ENCODE assay signal across 1 cellular context in genomic region chr20:45592574-45593189, GRCh38.
TF ChIP-seq lines count a peak whose summit lies in the region.

No MANE protein-coding gene starts in this region.

TF ChIP-seq in HepG2, 621 proteins besides CTCF, POLR2A, EP300 and RAD21 (continued from another document and continues in another):
- TF ChIP-seq UBTF (CRISPR knock-in tag; IDR thresholded peaks at IDR 0.05), result no peak
- no peak for TF ChIP-seq ZMYM2 (CRISPR knock-in tag; IDR thresholded peaks at IDR 0.05)
- TF ChIP-seq THAP9 (CRISPR knock-in tag; IDR thresholded peaks at IDR 0.05; ENCODE audit: borderline replicate concordance), result no peak
- TF ChIP-seq ZNF674 (CRISPR knock-in tag; IDR thresholded peaks at IDR 0.05; ENCODE audit: low read depth), result no peak
- peak; percentile 45; the same call in 1 of the 2 replicates for TF ChIP-seq ZNF124 (CRISPR knock-in tag; IDR thresholded peaks at IDR 0.05)
- no peak for TF ChIP-seq PRDM4 (CRISPR knock-in tag; IDR thresholded peaks at IDR 0.05; ENCODE audit: borderline replicate concordance)
- 0 out of 2 replicates have a peak, but pooled peaks have one; percentile 41 for TF ChIP-seq ZNF512 (CRISPR knock-in tag; IDR thresholded peaks at IDR 0.05)
- no peak for TF ChIP-seq SMAD9 (CRISPR knock-in tag; IDR thresholded peaks at IDR 0.05)
- no peak for TF ChIP-seq ZNF251 (CRISPR knock-in tag; IDR thresholded peaks at IDR 0.05)
- TF ChIP-seq MAFF (IDR thresholded peaks at IDR 0.05; ENCODE audit: low read depth, low read length), result no peak
- no peak for TF ChIP-seq ZNF17 (CRISPR knock-in tag; IDR thresholded peaks at IDR 0.05)
- TF ChIP-seq ZNF619 (CRISPR knock-in tag; IDR thresholded peaks at IDR 0.05), result 0 out of 2 replicates have a peak, but pooled peaks have one; percentile 52
- TF ChIP-seq ZFP37 (CRISPR knock-in tag; IDR thresholded peaks at IDR 0.05; ENCODE audit: borderline replicate concordance), result no peak
- no peak for TF ChIP-seq TCF7L2 (IDR thresholded peaks at IDR 0.05; ENCODE audit: low read depth, low read length)
- no peak for TF ChIP-seq ZBTB42 (CRISPR knock-in tag; IDR thresholded peaks at IDR 0.05)
- no peak for TF ChIP-seq NCOA1 (CRISPR knock-in tag; IDR thresholded peaks at IDR 0.05)
- no peak for TF ChIP-seq NCOA5 (CRISPR knock-in tag; IDR thresholded peaks at IDR 0.05)
- no peak for TF ChIP-seq EZH2 (conservative IDR thresholded peaks at IDR 0.05; ENCODE audit: low read depth, low read length)
- no peak for TF ChIP-seq NCOR1 (IDR thresholded peaks at IDR 0.05; ENCODE audit: borderline replicate concordance, low read length)
- TF ChIP-seq PHF8 (CRISPR knock-in tag; IDR thresholded peaks at IDR 0.05), result no peak
- no peak for TF ChIP-seq NFIB (CRISPR knock-in tag; IDR thresholded peaks at IDR 0.05; ENCODE audit: borderline replicate concordance)
- peak; percentile 75 for TF ChIP-seq NR2F6 (IDR thresholded peaks at IDR 0.05)
- TF ChIP-seq NR2F6 (CRISPR knock-in tag; IDR thresholded peaks at IDR 0.05), result peak; percentile 65; the same call in 1 of the 2 replicates
- no peak for TF ChIP-seq HMG20B (CRISPR knock-in tag; conservative IDR thresholded peaks at IDR 0.05)
- TF ChIP-seq HMGXB4 (CRISPR knock-in tag; IDR thresholded peaks at IDR 0.05; ENCODE audit: borderline replicate concordance in 1 of 2, low read depth in 1 of 2), result peak; percentile 51 to 58; a peak in 1 of 4 replicates
- TF ChIP-seq GTF3A (CRISPR knock-in tag; conservative IDR thresholded peaks at IDR 0.05), result no peak
- TF ChIP-seq FIP1L1 (IDR thresholded peaks at IDR 0.05; ENCODE audit: borderline replicate concordance, insufficient read depth, low read depth, low read length), result no peak
- no peak for TF ChIP-seq RFXANK (CRISPR knock-in tag; IDR thresholded peaks at IDR 0.05)
- no peak for TF ChIP-seq IKZF4 (CRISPR knock-in tag; IDR thresholded peaks at IDR 0.05; ENCODE audit: borderline replicate concordance, low read depth, not compliant biosample characterization)
- no peak for TF ChIP-seq CHD2 (IDR thresholded peaks at IDR 0.05; ENCODE audit: low read depth, low read length)
- no peak for TF ChIP-seq ZNF841 (CRISPR knock-in tag; IDR thresholded peaks at IDR 0.05; ENCODE audit: borderline replicate concordance)
- TF ChIP-seq ZBTB39 (CRISPR knock-in tag; IDR thresholded peaks at IDR 0.05), result no peak
- TF ChIP-seq STAG1 (CRISPR knock-in tag; IDR thresholded peaks at IDR 0.05), result peak; percentile 81
- TF ChIP-seq NFYB (CRISPR knock-in tag; IDR thresholded peaks at IDR 0.05), result no peak
- TF ChIP-seq CENPX (CRISPR knock-in tag; IDR thresholded peaks at IDR 0.05), result no peak
- no peak; the same call in 1 of the 2 replicates for TF ChIP-seq SAP130 (CRISPR knock-in tag; IDR thresholded peaks at IDR 0.05; ENCODE audit: low read depth)
- no peak for TF ChIP-seq AKNA (CRISPR knock-in tag; IDR thresholded peaks at IDR 0.05; ENCODE audit: borderline replicate concordance)
- no peak for TF ChIP-seq ZEB1 (IDR thresholded peaks at IDR 0.05; ENCODE audit: insufficient replicate concordance, low read depth)
- TF ChIP-seq GMEB2 (CRISPR knock-in tag; IDR thresholded peaks at IDR 0.05; ENCODE audit: low read depth), result no peak
- no peak for TF ChIP-seq SOX5 (CRISPR knock-in tag; IDR thresholded peaks at IDR 0.05; ENCODE audit: borderline replicate concordance)
- TF ChIP-seq SOX13 (IDR thresholded peaks at IDR 0.05), result no peak
- TF ChIP-seq SOX13 (CRISPR knock-in tag; conservative IDR thresholded peaks at IDR 0.05 in 1 of 2, IDR thresholded peaks at IDR 0.05 in 1 of 2), result peak in 1 of 2 experiments; percentile 27; a peak in 1 of 4 replicates
- peak; percentile 88 for TF ChIP-seq MIXL1 (CRISPR knock-in tag; IDR thresholded peaks at IDR 0.05)
- no peak for TF ChIP-seq SP1 (IDR thresholded peaks at IDR 0.05)
- TF ChIP-seq SP1 (CRISPR knock-in tag; IDR thresholded peaks at IDR 0.05), result no peak
